Comparison of ENCODE assay signal across 16 cellular contexts in the genomic region with DNA sequence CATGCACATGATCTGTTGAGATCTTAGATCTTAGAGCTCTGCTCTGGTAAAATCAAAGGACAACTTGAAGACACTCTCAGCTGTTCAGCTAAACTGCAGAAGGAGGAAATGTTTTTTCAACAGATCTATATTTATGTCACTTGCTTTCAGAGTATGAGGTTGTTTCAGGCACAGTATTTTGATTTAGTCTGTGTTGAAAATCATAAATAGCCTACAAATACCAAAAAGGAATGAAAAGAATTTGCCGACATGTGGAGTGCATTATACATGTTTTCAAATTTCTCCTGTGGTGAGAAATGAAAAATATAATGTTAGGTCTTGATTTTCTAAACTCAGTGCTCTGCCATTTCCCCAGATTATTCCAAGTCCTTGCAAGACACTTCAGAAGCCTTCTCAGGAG.
"Had no signal": no experiment of that assay in that cellular context is flagged by ENCODE, and none has a peak within 500 bp of the region (broad histone marks: within the 10 kb centered on the region; RNA-seq: fewer than 3 reads in every experiment).

No MANE protein-coding gene starts in this region.

- H3K27ac ChIP-seq: adrenal gland, gastroesophageal sphincter, heart right ventricle, neural progenitor cell, prostate gland, right atrium auricular region, skin epidermis, VCaP had no signal

- H3K9ac ChIP-seq: neural progenitor cell had no signal

- H3K4me3 ChIP-seq: adrenal gland, gastroesophageal sphincter, heart right ventricle, mucosa of descending colon, neural progenitor cell, prostate gland, right atrium auricular region, skin epidermis had no signal

- H3K4me1 ChIP-seq: adrenal gland, gastroesophageal sphincter, heart right ventricle, neural progenitor cell, prostate gland, right atrium auricular region had no signal

- H3K9me3 ChIP-seq: adrenal gland, gastroesophageal sphincter, mucosa of descending colon, prostate gland, right atrium auricular region had no signal

- H3K36me3 ChIP-seq: adrenal gland, gastroesophageal sphincter, heart right ventricle, neural progenitor cell, prostate gland, right atrium auricular region had no signal

- H3K27me3 ChIP-seq: adrenal gland, gastroesophageal sphincter, heart right ventricle, neural progenitor cell, right atrium auricular region had no signal

- DNase-seq: activated CD4-positive, alpha-beta T cell treated with anti-CD3 and anti-CD28 coated beads for 1 hour; activated CD4-positive, alpha-beta T cell treated with anti-CD3 and anti-CD28 coated beads, Interleukin-2, amount 50 U/mL, for 4 hours; activated gamma-delta T cell; adrenal gland; effector memory CD8-positive, alpha-beta T cell; heart right ventricle; mucosa of descending colon; naive thymus-derived CD4-positive, alpha-beta T cell; stimulated activated naive CD8-positive, alpha-beta T cell treated with anti-CD3 and anti-CD28 coated beads, Interleukin-15, amount 100 ng/mL, for 72 hours; T-helper 2 cell had no signal

- H2AFZ ChIP-seq: neural progenitor cell had no signal

- H3K4me2 ChIP-seq: neural progenitor cell had no signal
